19 cellular contexts compared by ENCODE assay signal in genomic region chr4:92825186-92825715, GRCh38.
DNase-seq lines count a peak whose midpoint lies in the region; ATAC-seq, FAIRE-seq and TF ChIP-seq lines count a peak whose summit lies in the region.
"Had no signal": no experiment of that assay in that cellular context is flagged by ENCODE, and none has a peak within 500 bp of the region (broad histone marks: within the 10 kb centered on the region; RNA-seq: fewer than 3 reads in every experiment).

No MANE protein-coding gene starts in this region.

- intact Hi-C loops in MCF 10A (cut with micrococcal nuclease), result no loop called here
- intact Hi-C loops in mammary epithelial cell (cut with micrococcal nuclease), result no loop called here

- POLR2A ChIA-PET in MCF 10A (lab: Yijun Ruan, JAX), result interaction anchor here (0.6 to 0.9 kb wide), 3 partner anchors 9 to 205 kb away, joined by 3 to 4 read pairs (median 3); no protein-coding TSS in a partner anchor

- BruUV-seq in MCF 10A (replicated peaks; lab: Mats Ljungman, UMichigan), result no TSS peak
- BruUV-seq in mammary epithelial cell (replicated peaks; lab: Mats Ljungman, UMichigan), result no TSS peak

- no peak overlapping the region for H3K9ac ChIP-seq in mammary epithelial cell (ENCODE audit: insufficient read depth, low read length)
- no peak overlapping the region for H3K9ac ChIP-seq in keratinocyte (ENCODE audit: control insufficient read depth, extremely low read depth, insufficient read depth, low read length)

- WGBS in mammary epithelial cell (ENCODE audit: low coverage, missing lambda C conversion rate), result 50% methylated on average over 5 of the region's 5 CpGs

- H3K36me3 ChIP-seq in mammary epithelial cell (ENCODE audit: insufficient read depth, low read length) (no peaks in the 10 kb centered on the region), bronchial epithelial cell (ENCODE audit: control insufficient read depth, insufficient read depth, low read length) (no peaks in the 10 kb centered on the region), keratinocyte (ENCODE audit: control insufficient read depth in 2 of 2, extremely low read depth in 1 of 2, insufficient read depth in 2 of 2, low read length in 2 of 2) (no peaks in the 10 kb centered on the region)

- H3K79me2 ChIP-seq in mammary epithelial cell (ENCODE audit: insufficient read depth, low read length) (no peaks in the 10 kb centered on the region), keratinocyte (ENCODE audit: control insufficient read depth, insufficient read depth, low read length) (no peaks in the 10 kb centered on the region)

- no peak for ATAC-seq in GM18858 (IDR thresholded peaks at IDR 0.05; ENCODE audit: unreplicated experiment)
- ATAC-seq: HepG2, SK-N-SH treated with all-trans-retinoic acid at 6 μM for 48 hours had no signal

- FAIRE-seq in bronchial epithelial cell (lab: Jason Lieb, UNC) (peak; percentile 68), keratinocyte (lab: Jason Lieb, UNC) (peak; percentile 69)
- FAIRE-seq: GM12891, GM18507, HepG2 had no signal

- H3K27me3 ChIP-seq in mammary epithelial cell (ENCODE audit: insufficient read depth, low read length) (no peaks in the 10 kb centered on the region), bronchial epithelial cell (ENCODE audit: control insufficient read depth, insufficient read depth, low read length) (no peaks in the 10 kb centered on the region), keratinocyte (ENCODE audit: control insufficient read depth, extremely low read depth, insufficient read depth, low read length) (no peaks in the 10 kb centered on the region)

- CTCF ChIA-PET in MCF 10A (lab: Yijun Ruan, JAX) (interaction anchor here (0.7 kb wide), 1 partner anchor 159 kb away, joined by 3 read pairs; no protein-coding TSS in a partner anchor), mammary epithelial cell (lab: Charles Lee; ENCODE audit: low non-redundant PET) (no interaction called here)

- peak; percentile 5 for DNase-seq in MCF 10A (ENCODE audit: unreplicated experiment)
- no peak for DNase-seq in mammary epithelial cell
- peak; percentile 98 for DNase-seq in bronchial epithelial cell (ENCODE audit: low read depth)
- no peak for DNase-seq in keratinocyte (ENCODE audit: low read depth, low spot score)
- no peak for DNase-seq in stimulated activated CD4-positive, alpha-beta T cell treated with anti-CD3 and anti-CD28 coated beads, Interleukin-15, amount 100 ng/mL, for 24 hours
- DNase-seq in GM19240 (ENCODE audit: insufficient read length, low spot score), result no peak
- DNase-seq in AG08395 (ENCODE audit: low spot score), result no peak
- DNase-seq: CD4-positive, alpha-beta T cell; DMS53; EL; KBM-7; MV-4-11; NCI-H187 treated with DMSO at 0.1 percent for 48 hours; SIG-M5 had no signal

- no peaks in the 10 kb centered on the region for H3K27me3 Mint-ChIP-seq in MCF 10A (ENCODE audit: insufficient read depth, unreplicated experiment)
- H3K27me3 Mint-ChIP-seq: CD4-positive, alpha-beta T cell had no signal

- H3K27ac Mint-ChIP-seq in MCF 10A (ENCODE audit: low read depth, unreplicated experiment), result no peak overlapping the region
- H3K27ac Mint-ChIP-seq: CD4-positive, alpha-beta T cell had no signal

- H3K9me1 ChIP-seq in keratinocyte (ENCODE audit: control insufficient read depth, extremely low read depth, insufficient read depth, low read length), result no peaks in the 10 kb centered on the region

- H3K9me3 Mint-ChIP-seq in MCF 10A (ENCODE audit: unreplicated experiment), result no peaks in the 10 kb centered on the region

- TF ChIP-seq CTCF in MCF 10A (IDR thresholded peaks at IDR 0.05; ENCODE audit: unreplicated experiment), result no peak
- TF ChIP-seq CTCF in mammary epithelial cell (conservative IDR thresholded peaks at IDR 0.05 in 1 of 2, IDR thresholded peaks at IDR 0.05 in 1 of 2; ENCODE audit: extremely low read depth in 1 of 2, insufficient read depth in 1 of 2, low read depth in 1 of 2, low read length in 2 of 2), result no peak
- TF ChIP-seq CTCF in bronchial epithelial cell (IDR thresholded peaks at IDR 0.05; ENCODE audit: insufficient read depth, low read length, severe bottlenecking), result no peak
- TF ChIP-seq CTCF in keratinocyte (optimal IDR thresholded peaks at IDR 0.05 in 1 of 3, IDR thresholded peaks at IDR 0.05 in 1 of 3, conservative IDR thresholded peaks at IDR 0.05 in 1 of 3; ENCODE audit: extremely low read depth in 1 of 3, insufficient read depth in 2 of 3, low read length in 3 of 3), result no peak

- H3K9me3 ChIP-seq in mammary epithelial cell (replicated peaks; ENCODE audit: insufficient read depth, low read length), result no peaks in the 10 kb centered on the region
- H3K9me3 ChIP-seq in keratinocyte (ENCODE audit: control insufficient read depth, low read depth, low read length), result no peaks in the 10 kb centered on the region

- in situ Hi-C loops in mammary epithelial cell (cut with MboI; ENCODE audit: low sequenced_read_pairs in 2 of 2), result no loop called here

- dilution Hi-C loops in mammary epithelial cell (cut with HindIII; ENCODE audit: low sequenced_read_pairs), result no loop called here
- dilution Hi-C loops in keratinocyte (cut with MboI; ENCODE audit: extremely low pct_ligation_motif_present, low sequenced_read_pairs), result no loop called here

- no peaks in the 10 kb centered on the region for H4K20me1 ChIP-seq in mammary epithelial cell (ENCODE audit: insufficient read depth, low read length)
- no peaks in the 10 kb centered on the region for H4K20me1 ChIP-seq in keratinocyte (ENCODE audit: control insufficient read depth, extremely low read depth, insufficient read depth, low read length)

- no peaks in the 10 kb centered on the region for H3K4me1 ChIP-seq in mammary epithelial cell (ENCODE audit: insufficient read depth, low read length)
- H3K4me1 ChIP-seq in keratinocyte (ENCODE audit: control insufficient read depth, extremely low read depth, insufficient read depth, low read length), result no peaks in the 10 kb centered on the region

- H3K4me3 ChIP-seq in mammary epithelial cell (replicated peaks in 1 of 3; ENCODE audit: insufficient read depth in 1 of 3, low read depth in 2 of 3, low read length in 3 of 3) (no peak overlapping the region), bronchial epithelial cell (ENCODE audit: low read depth, low read length) (no peak overlapping the region), keratinocyte (ENCODE audit: control insufficient read depth in 2 of 3, extremely low read depth in 1 of 3, insufficient read depth in 2 of 3, low read depth in 1 of 3, low read length in 3 of 3) (no peak overlapping the region)

- no peaks in the 10 kb centered on the region for H3K4me1 Mint-ChIP-seq in MCF 10A (ENCODE audit: insufficient read depth, unreplicated experiment)

- H3K27ac ChIP-seq in mammary epithelial cell (ENCODE audit: insufficient read depth, low read depth, low read length) (no peak overlapping the region), keratinocyte (ENCODE audit: control insufficient read depth, insufficient read depth, low read length) (no peak overlapping the region)

- H3K36me3 Mint-ChIP-seq in MCF 10A (ENCODE audit: insufficient read depth, unreplicated experiment), result no peaks in the 10 kb centered on the region

- H3K4me3 Mint-ChIP-seq in MCF 10A (ENCODE audit: unreplicated experiment), result no peak overlapping the region
- H3K4me3 Mint-ChIP-seq: CD4-positive, alpha-beta T cell had no signal

- H2AFZ ChIP-seq in mammary epithelial cell (ENCODE audit: low read depth, low read length), result no peak overlapping the region
- no peak overlapping the region for H2AFZ ChIP-seq in keratinocyte (ENCODE audit: control insufficient read depth, low read length)

- no peak overlapping the region for H3K4me2 ChIP-seq in mammary epithelial cell (ENCODE audit: insufficient read depth, low read depth, low read length)
- H3K4me2 ChIP-seq in keratinocyte (ENCODE audit: control insufficient read depth, extremely low read depth, insufficient read depth, low read depth, low read length), result no peak overlapping the region

Comparison
In these comparisons a context has a peak if more than half of its experiments do, and no peak if none do; other contexts are left out.
1. DNase-seq: peak in MCF 10A (single experiment) and bronchial epithelial cell (single experiment); none in mammary epithelial cell (single experiment), keratinocyte (single experiment), stimulated activated CD4-positive, alpha-beta T cell treated with anti-CD3 and anti-CD28 coated beads, Interleukin-15, amount 100 ng/mL, for 24 hours (single experiment), GM19240 (single experiment) and AG08395 (single experiment).